In genomic region chr1:30718091-30718635, GRCh38 we compare ENCODE assay signal across 9 cellular contexts. TPM values are rescaled to one million over a fixed set of nuclear protein-coding genes. Genes with fewer than 3 reads are reported as not detected.
DNase-seq lines count a peak whose midpoint lies in the region; ATAC-seq and TF ChIP-seq lines count a peak whose summit lies in the region.
"Had no signal": no experiment of that assay in that cellular context is flagged by ENCODE, and none has a peak within 500 bp of the region (broad histone marks: within the 10 kb centered on the region; RNA-seq: fewer than 3 reads in every experiment).

No MANE protein-coding gene starts in this region.

- H3K27me3 ChIP-seq in OCI-LY3 (ENCODE audit: low read depth, low read length), result no peaks in the 10 kb centered on the region

- no peak overlapping the region for H3K27ac ChIP-seq in OCI-LY3 (ENCODE audit: low read length)
- H3K27ac ChIP-seq in epithelial cell of prostate, result peak overlapping the region; percentile 84

- no peak for TF ChIP-seq CTCF in OCI-LY3 (IDR thresholded peaks at IDR 0.05; ENCODE audit: low read depth, low read length)

- H3K36me3 ChIP-seq in OCI-LY3 (replicated peaks; ENCODE audit: low read depth, low read length), result no peaks in the 10 kb centered on the region

- H3K9ac ChIP-seq in OCI-LY3 (ENCODE audit: low read length), result no peak overlapping the region

- no peak overlapping the region for H2AFZ ChIP-seq in OCI-LY3 (ENCODE audit: low read depth, low read length)

- H4K20me1 ChIP-seq in OCI-LY3 (ENCODE audit: insufficient read depth, low read length), result no peaks in the 10 kb centered on the region

- H3K4me3 ChIP-seq in OCI-LY3 (ENCODE audit: low read length), result peak overlapping the region; percentile 71

- H3K4me1 ChIP-seq in OCI-LY3 (ENCODE audit: low read length), result peaks cover 16% of the 10 kb centered on the region

- H3K4me2 ChIP-seq in OCI-LY3 (ENCODE audit: low read length), result peak overlapping the region; percentile 62

- peak; percentile 92 for DNase-seq in D341Med (ENCODE audit: low spot score)
- DNase-seq in HuH-7.5 (ENCODE audit: low spot score), result peak; percentile 71
- DNase-seq in activated T-cell treated with anti-CD3 and anti-CD28 coated beads for 24 hours (ENCODE audit: low read depth), result peak; percentile 99
- peak; percentile 75 for DNase-seq in epithelial cell of prostate (ENCODE audit: low read depth, low spot score)
- DNase-seq in mucosa of gallbladder (ENCODE audit: low spot score), result peak; percentile 100
- peak; percentile 99 for DNase-seq in stimulated activated CD8-positive, alpha-beta memory T cell treated with anti-CD3 and anti-CD28 coated beads, Interleukin-4, amount 100 ng/mL, for 24 hours (ENCODE audit: low read depth)

- ATAC-seq in GM21529 (IDR thresholded peaks at IDR 0.05; ENCODE audit: unreplicated experiment), result peak; percentile 82

- no peaks in the 10 kb centered on the region for H3K79me2 ChIP-seq in OCI-LY3 (ENCODE audit: low read length)

- no peaks in the 10 kb centered on the region for H3K9me3 ChIP-seq in OCI-LY3 (ENCODE audit: insufficient read depth, low read length)

RNA-seq across cellular contexts. Expression of gene MATN1, which starts 5.2 kb away (rescaled TPM):
- 0.12 TPM for total RNA-seq in mucosa of gallbladder
- total RNA-seq: subcutaneous adipose tissue had no signal

RNA-seq across cellular contexts. Expression of gene LAPTM5, which starts 39.4 kb away (rescaled TPM):
- 111 TPM for total RNA-seq in mucosa of gallbladder
